In the genomic region with DNA sequence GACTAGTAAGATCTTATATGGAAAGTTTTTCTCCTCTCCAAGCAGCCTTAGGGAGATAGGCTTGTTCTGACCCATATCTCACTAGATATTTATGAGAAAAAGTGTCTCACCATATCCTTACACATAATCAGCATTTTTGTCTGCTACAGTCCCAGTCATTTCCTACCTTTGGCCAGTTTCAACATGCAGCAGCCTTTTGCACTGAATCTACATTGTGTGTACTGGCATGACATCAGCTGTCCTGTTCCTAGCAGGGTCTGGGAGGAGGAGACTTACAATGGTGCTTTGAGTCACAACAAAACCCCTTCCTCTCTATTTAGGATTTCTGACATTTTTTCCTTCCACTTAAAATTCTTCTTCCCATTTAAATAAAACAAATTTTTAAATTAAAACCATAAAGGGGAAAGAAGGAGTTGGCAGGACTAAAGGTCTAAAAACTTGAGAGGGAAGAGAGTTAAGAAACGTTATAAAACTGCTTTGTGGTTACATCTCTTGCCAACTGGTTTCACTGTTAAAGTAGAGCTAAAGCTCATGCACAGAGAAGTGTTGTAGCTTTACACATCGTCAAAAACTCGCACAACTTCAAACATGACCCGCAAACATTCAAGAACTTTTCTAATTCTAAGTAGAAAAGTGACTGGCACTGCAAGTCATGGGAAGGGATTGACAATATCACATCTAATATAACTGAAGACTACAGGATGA, we compare ENCODE assay signal across 8 cellular contexts. TPM values are rescaled to one million over a fixed set of nuclear protein-coding genes. Genes with fewer than 3 reads are reported as not detected.
DNase-seq lines count a peak whose midpoint lies in the region; ATAC-seq, FAIRE-seq and TF ChIP-seq lines count a peak whose summit lies in the region.

No MANE protein-coding gene starts in this region.

- DNase-seq in RCC 7860 (ENCODE audit: low spot score) (peak; percentile 46), natural killer cell (no peak), left colon (no peak), DMS79 (lab: John Stamatoyannopoulos, UW) (no peak), NCI-H1092 (lab: John Stamatoyannopoulos, UW) (no peak)

- no peak for FAIRE-seq in RCC 7860 (lab: Jason Lieb, UNC)

- ATAC-seq in HG02588 (IDR thresholded peaks at IDR 0.05; ENCODE audit: unreplicated experiment) (peak; percentile 43), natural killer cell (peak; percentile 60 to 70 (median 68)), left colon (no peak)

- 11 to 16% methylated on average over 4 of the region's 4 CpGs for WGBS in ectodermal cell, 2 experiments

- H3K4me3 Mint-ChIP-seq in natural killer cell, result peak overlapping the region; percentile 25

- H3K9me3 Mint-ChIP-seq in natural killer cell, result no peaks in the 10 kb centered on the region

- no peaks in the 10 kb centered on the region for H3K36me3 ChIP-seq in ectodermal cell (ENCODE audit: control insufficient read depth, insufficient read depth, low read length)

- no peaks in the 10 kb centered on the region for H3K9me3 ChIP-seq in ectodermal cell (ENCODE audit: control insufficient read depth, low read length)

- intact Hi-C loops in natural killer cell (cut with micrococcal nuclease), result loop anchor here (10.0 kb wide), 1 partner anchor 184 kb away; the partner anchor contains the start of gene LARP4
- intact Hi-C loops in left colon (cut with DNase I, micrococcal nuclease), result no loop called here

- no peak for TF ChIP-seq CTCF in GM12875 (IDR thresholded peaks at IDR 0.05; ENCODE audit: borderline replicate concordance, insufficient read depth, low read depth, low read length)
- no peak for TF ChIP-seq CTCF in natural killer cell (IDR thresholded peaks at IDR 0.05)

- no peaks in the 10 kb centered on the region for H3K36me3 Mint-ChIP-seq in natural killer cell

- H3K27me3 Mint-ChIP-seq in natural killer cell (ENCODE audit: low read depth in 2 of 2), result no peaks in the 10 kb centered on the region

- H3K27me3 ChIP-seq in ectodermal cell (ENCODE audit: control insufficient read depth, insufficient read depth, low read length, poor library complexity, severe bottlenecking), result no peaks in the 10 kb centered on the region

- peaks cover 13 to 23% of the 10 kb centered on the region in 2 donors for H3K4me1 Mint-ChIP-seq in natural killer cell

- H3K27ac ChIP-seq in ectodermal cell (ENCODE audit: insufficient read depth, low read depth, low read length, poor library complexity, severe bottlenecking), result peak overlapping the region; percentile 27

- H3K27ac Mint-ChIP-seq in natural killer cell, result no peak overlapping the region

- peaks cover 14% of the 10 kb centered on the region for H3K4me1 ChIP-seq in ectodermal cell (ENCODE audit: control insufficient read depth, insufficient read depth, low read length)

- peak overlapping the region; percentile 63 for H3K4me3 ChIP-seq in GM12875 (ENCODE audit: low read depth, low read length)
- H3K4me3 ChIP-seq in ectodermal cell (ENCODE audit: insufficient read depth, low read depth, low read length), result peak overlapping the region; percentile 47

RNA-seq across cellular contexts. Expression of gene CERS5, which starts 53.3 kb away (rescaled TPM):
- 60.6 TPM for polyA plus RNA-seq in ectodermal cell (2013, experiment 1 of 4)
- polyA plus RNA-seq in ectodermal cell (2013, experiment 2 of 4), result 71.9 TPM
- 42.6 TPM for polyA plus RNA-seq in ectodermal cell (2013, experiment 3 of 4)
- polyA plus RNA-seq in ectodermal cell (2013, experiment 4 of 4), result 47.0 TPM
- total RNA-seq in natural killer cell (10 to 100 TPM; 69.9 to 81.2 (median 75.8) TPM), left colon (10 to 100 TPM; 19.7 to 24.8 TPM)
